1 cellular context compared by ENCODE assay signal in genomic region chr7:22948770-22949169, GRCh38.
TF ChIP-seq lines count a peak whose summit lies in the region.

No MANE protein-coding gene starts in this region.

TF ChIP-seq in IMR-90, 13 proteins besides CTCF, POLR2A, EP300 and RAD21:
- no peak for TF ChIP-seq FOS (IDR thresholded peaks at IDR 0.05; ENCODE audit: low read depth, low read length)
- TF ChIP-seq USF2 (IDR thresholded peaks at IDR 0.05; ENCODE audit: low read depth, low read length), result no peak
- TF ChIP-seq MAFK (IDR thresholded peaks at IDR 0.05; ENCODE audit: low read depth, low read length), result no peak
- no peak for TF ChIP-seq RFX5 (IDR thresholded peaks at IDR 0.05; ENCODE audit: low read depth, low read length)
